ENCODE assay signal across 13 cellular contexts in the genomic region with DNA sequence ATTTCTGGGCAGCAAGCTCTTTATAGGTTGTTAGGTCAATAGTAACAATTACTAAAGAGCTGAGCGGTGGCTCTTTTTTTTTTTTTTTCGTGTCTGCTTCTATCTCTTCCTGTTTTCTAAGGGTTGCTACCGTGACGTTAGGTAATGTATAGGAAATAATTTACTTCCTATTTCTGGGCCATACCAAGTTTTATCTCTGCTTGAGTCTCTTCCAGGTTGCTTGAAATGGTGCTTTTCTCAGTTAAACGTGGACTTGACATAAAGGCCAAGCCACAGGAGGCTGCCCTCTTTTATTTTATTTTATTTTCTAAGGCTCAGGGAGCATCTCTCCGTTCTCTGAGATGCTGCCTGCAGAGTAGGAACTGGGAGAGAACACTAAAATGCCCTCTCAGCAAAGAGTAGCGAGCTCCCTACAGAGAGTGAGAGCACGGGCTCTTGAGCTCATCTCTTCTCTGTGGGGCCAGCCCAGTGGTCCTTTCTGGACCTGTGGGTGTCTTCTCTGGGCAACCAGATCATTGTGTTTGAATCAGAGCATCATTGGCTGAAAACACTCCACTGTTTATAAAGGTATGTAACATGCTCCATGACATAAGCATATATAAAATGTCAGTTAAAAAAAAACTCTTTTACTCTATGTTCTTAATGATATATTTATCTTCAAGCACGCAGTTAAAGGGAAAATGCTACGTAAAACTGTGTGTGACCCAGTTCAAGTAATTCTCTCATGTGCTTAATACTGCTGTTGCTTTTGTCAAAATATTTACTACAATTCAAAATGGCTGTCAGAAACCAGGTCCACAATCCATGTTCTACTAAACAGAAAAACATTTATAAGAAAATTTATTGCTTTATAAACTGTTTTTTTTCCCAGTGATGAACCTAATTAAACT. TPM values are rescaled to one million over a fixed set of nuclear protein-coding genes. Genes with fewer than 3 reads are reported as not detected.
DNase-seq lines count a peak whose midpoint lies in the region; ATAC-seq and TF ChIP-seq lines count a peak whose summit lies in the region.
"Had no signal": no experiment of that assay in that cellular context is flagged by ENCODE, and none has a peak within 500 bp of the region (broad histone marks: within the 10 kb centered on the region; RNA-seq: fewer than 3 reads in every experiment).

A gene (plus strand): TSS at position 181 of the 890 bp plus-strand sequence. CDS start 27,199 bp downstream, outside the sequence.

- no peaks in the 10 kb centered on the region for H3K36me3 ChIP-seq in heart left ventricle
- H3K36me3 ChIP-seq: vagina had no signal

- DNase-seq in GF-D8 (lab: John Stamatoyannopoulos, UW) (peak; percentile 79), SKM-1 treated with dmso at 0.1 percent for 144 hours (lab: John Stamatoyannopoulos, UW; ENCODE audit: unreplicated experiment) (peak; percentile 80), heart left ventricle (no peak), glomerular visceral epithelial cell (ENCODE audit: extremely low spot score) (no peak), GDM1 (lab: John Stamatoyannopoulos, UW) (no peak), GM20000 (ENCODE audit: low spot score) (no peak)
- DNase-seq: DMS53, HCEC 1CT had no signal

- H3K4me3 ChIP-seq in mononuclear cell (ENCODE audit: low read length) = peak within 1 kb of the TSS; percentile 49
- peak within 1 kb of the TSS in 2 of 12 donors; percentile 5 to 49 for H3K4me3 ChIP-seq in heart left ventricle

- H3K27me3 ChIP-seq in mononuclear cell (ENCODE audit: insufficient read depth, low read length) = no peaks in the 10 kb centered on the region
- peaks cover 0 to 14% (median 0%) of the 10 kb centered on the region in 9 donors for H3K27me3 ChIP-seq in heart left ventricle
- H3K27me3 ChIP-seq: vagina had no signal

- TF ChIP-seq POLR2A in heart left ventricle (IDR thresholded peaks at IDR 0.05) = no peak

- intact Hi-C loops in heart left ventricle (cut with DNase I) = no loop called here

- ATAC-seq in GM21528 (IDR thresholded peaks at IDR 0.05; ENCODE audit: low FRiP score, unreplicated experiment) (peak; percentile 66), heart left ventricle (no peak)

- H3K9me3 ChIP-seq in mononuclear cell (ENCODE audit: low read depth, low read length) = no peaks in the 10 kb centered on the region
- H3K9me3 ChIP-seq in heart left ventricle = peaks cover 0 to under 1% (median 0%) of the 10 kb centered on the region in 12 donors
- H3K9me3 ChIP-seq: vagina had no signal

- no peak for TF ChIP-seq CTCF in heart left ventricle (IDR thresholded peaks at IDR 0.05)
- TF ChIP-seq CTCF in GM20000 (IDR thresholded peaks at IDR 0.05; ENCODE audit: extremely low read depth, missing control alignments) = no peak

- peaks cover 66% of the 10 kb centered on the region for H3K4me1 ChIP-seq in mononuclear cell (ENCODE audit: insufficient read depth, low read length)
- H3K4me1 ChIP-seq in heart left ventricle = no peaks in the 10 kb centered on the region
- H3K4me1 ChIP-seq: vagina had no signal

- peak within 1 kb of the TSS in 2 of 12 donors; percentile 35 to 88 for H3K27ac ChIP-seq in heart left ventricle
- H3K27ac ChIP-seq: epithelial cell of prostate, RWPE1, vagina had no signal

- WGBS in heart left ventricle, 4 donors = 75 to 81% (median 78%) methylated on average over 10 of the region's 10 CpGs

RNA-seq across cellular contexts. Expression of the gene that starts here (rescaled TPM):
- total RNA-seq in mononuclear cell (19.8 TPM), heart left ventricle (under 1 TPM in 7 of 9 donors, not detected in 2; 0.02 to 0.77 (median 0.07) TPM)
- polyA plus RNA-seq in heart left ventricle = under 1 TPM; 0.04 to 0.06 TPM

Comparison
In these comparisons a context has a peak if more than half of its experiments do, and no peak if none do; other contexts are left out.
1. RNA of the gene that starts here (total RNA-seq): 19.8 TPM in mononuclear cell (single experiment); 0.02 to 0.77 TPM in heart left ventricle; every median in the first group is over 10 times any median in the second.
2. DNase-seq: peak in GF-D8 (single experiment) and SKM-1 treated with dmso at 0.1 percent for 144 hours (single experiment); none in heart left ventricle (0 of 5), glomerular visceral epithelial cell (single experiment), GDM1 (single experiment) and GM20000 (single experiment).